Comparison of ENCODE assay signal across 8 cellular contexts in the genomic region with DNA sequence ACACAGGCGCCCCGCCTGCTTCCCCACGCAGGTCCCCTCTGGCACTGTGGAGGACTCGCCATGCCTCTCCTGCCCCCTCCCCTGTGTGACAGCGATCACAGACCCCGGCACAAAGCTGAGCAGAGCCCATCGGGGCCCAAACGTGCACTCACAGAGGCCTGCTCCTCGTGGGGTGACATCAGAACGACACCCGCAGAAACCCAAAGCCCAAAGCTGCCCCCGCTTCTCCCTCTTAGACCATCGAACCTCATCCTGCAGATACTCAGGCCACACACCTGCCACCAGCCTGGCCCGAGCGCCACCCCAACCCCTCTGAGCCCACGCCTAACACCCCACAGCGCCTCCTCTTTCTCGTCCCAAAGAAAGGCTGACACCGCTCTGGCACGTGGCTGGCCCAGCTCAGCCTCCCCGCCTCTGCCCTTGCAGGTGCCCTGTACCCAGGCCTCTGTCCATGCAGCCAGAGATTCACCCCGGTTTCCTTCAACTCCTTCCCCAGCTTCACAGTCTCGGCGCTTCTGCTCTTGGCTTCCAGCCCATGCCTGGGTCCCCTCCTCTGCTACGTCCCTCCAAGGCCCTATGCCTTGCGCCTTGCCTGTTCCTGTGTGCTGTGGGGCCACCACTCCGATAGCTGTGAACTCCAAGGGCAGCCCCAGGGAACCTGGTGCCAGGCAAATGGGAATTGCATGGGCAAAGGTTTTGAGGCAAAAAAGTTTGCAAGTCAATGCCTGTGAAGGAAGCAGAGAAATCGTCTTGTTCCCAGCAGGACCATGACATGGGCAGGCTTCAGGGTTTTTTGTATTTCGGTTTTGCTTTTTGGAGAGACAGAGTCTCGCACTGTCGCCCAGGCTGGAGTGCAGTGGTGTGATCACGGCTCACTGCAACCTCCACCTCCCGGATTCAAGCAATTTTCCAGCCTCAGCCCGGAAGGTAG. TPM values are rescaled to one million over a fixed set of nuclear protein-coding genes. Genes with fewer than 3 reads are reported as not detected.
A peak's percentile ranks its signal among the peaks of the same experiment; 100 is the strongest.
DNase-seq lines count a peak whose midpoint lies in the region; ATAC-seq and TF ChIP-seq lines count a peak whose summit lies in the region.

No MANE protein-coding gene starts in this region.

- CTCF ChIA-PET in AG04449 (lab: Yijun Ruan, JAX) = interaction anchor here (0.5 to 9.7 kb wide), 13 partner anchors 11 to 315 kb away, joined by 3 to 626 read pairs (median 4); a partner anchor contains a TSS

- H3K27ac Mint-ChIP-seq in IgD-negative memory B cell = peak overlapping the region; percentile 63 to 95 (median 71)
- peak overlapping the region; percentile 4 to 44 for H3K27ac Mint-ChIP-seq in natural killer cell treated with Interleukin-12 subunit alpha and Interleukin-12 subunit beta and Interleukin-15 and Interleukin-18, amount 100 ng/mL, for 72 hours

- TF ChIP-seq CTCF in AG04449 (IDR thresholded peaks at IDR 0.05; ENCODE audit: insufficient read depth, low read length, missing control alignments) = no peak

- H3K36me3 Mint-ChIP-seq in IgD-negative memory B cell = peaks cover 2% of the 10 kb centered on the region
- no peaks in the 10 kb centered on the region for H3K36me3 Mint-ChIP-seq in natural killer cell treated with Interleukin-12 subunit alpha and Interleukin-12 subunit beta and Interleukin-15 and Interleukin-18, amount 100 ng/mL, for 72 hours

- no peak for ATAC-seq in natural killer cell treated with Interleukin-12 subunit alpha and Interleukin-12 subunit beta and Interleukin-15 and Interleukin-18, amount 100 ng/mL, for 72 hours
- ATAC-seq in HG02970 (IDR thresholded peaks at IDR 0.05; ENCODE audit: low FRiP score, unreplicated experiment) (no peak), GM21447 (IDR thresholded peaks at IDR 0.05; ENCODE audit: unreplicated experiment) (no peak)

- peak overlapping the region; percentile 99 for H3K27ac ChIP-seq in caudate nucleus (ENCODE audit: low read depth, low read length)

- peaks cover 0 to 2% (median 0%) of the 10 kb centered on the region in 3 donors for H3K9me3 Mint-ChIP-seq in IgD-negative memory B cell
- H3K9me3 Mint-ChIP-seq in natural killer cell treated with Interleukin-12 subunit alpha and Interleukin-12 subunit beta and Interleukin-15 and Interleukin-18, amount 100 ng/mL, for 72 hours = no peaks in the 10 kb centered on the region

- H3K27me3 Mint-ChIP-seq in IgD-negative memory B cell = peaks cover 8% of the 10 kb centered on the region
- H3K27me3 Mint-ChIP-seq in natural killer cell treated with Interleukin-12 subunit alpha and Interleukin-12 subunit beta and Interleukin-15 and Interleukin-18, amount 100 ng/mL, for 72 hours = peaks cover 9 to 10% of the 10 kb centered on the region in 2 donors

- peak overlapping the region; percentile 84 to 94 (median 88) for H3K4me3 Mint-ChIP-seq in IgD-negative memory B cell
- peak overlapping the region; percentile 85 for H3K4me3 Mint-ChIP-seq in natural killer cell treated with Interleukin-12 subunit alpha and Interleukin-12 subunit beta and Interleukin-15 and Interleukin-18, amount 100 ng/mL, for 72 hours

- peaks cover 5 to 18% (median 13%) of the 10 kb centered on the region in 3 donors for H3K4me1 Mint-ChIP-seq in IgD-negative memory B cell
- peaks cover 15 to 20% of the 10 kb centered on the region in 2 donors for H3K4me1 Mint-ChIP-seq in natural killer cell treated with Interleukin-12 subunit alpha and Interleukin-12 subunit beta and Interleukin-15 and Interleukin-18, amount 100 ng/mL, for 72 hours (ENCODE audit: low read depth in 2 of 2)

- POLR2A ChIA-PET in AG04449 (lab: Yijun Ruan, JAX) = interaction anchor here (0.9 to 1.9 kb wide), 2 partner anchors 28 to 31 kb away, joined by 3 to 6 read pairs; a partner anchor contains a TSS

- DNase-seq in AG04449 (ENCODE audit: low read depth, low spot score) (no peak), caudate nucleus (lab: John Stamatoyannopoulos, UW) (peak in 4 of 61 donors; percentile 11 to 54 (median 34)), NCI-H82 treated with DMSO at 0.1 percent for 48 hours (lab: John Stamatoyannopoulos, UW; ENCODE audit: unreplicated experiment) (no peak)
- DNase-seq in natural killer cell treated with Interleukin-12 subunit alpha and Interleukin-12 subunit beta and Interleukin-15 and Interleukin-18, amount 100 ng/mL, for 72 hours (ENCODE audit: low spot score) = no peak
- no peak for DNase-seq in activated CD4-positive, alpha-beta T cell treated with anti-CD3 and anti-CD28 coated beads for 48 hours

- peak overlapping the region; percentile 74 for H3K4me3 ChIP-seq in AG04449 (ENCODE audit: low read depth, low read length)

RNA-seq across cellular contexts. Expression of a gene that starts 0.8 kb away (rescaled TPM):
- polyA plus RNA-seq in IgD-negative memory B cell = not detected
- total RNA-seq in natural killer cell treated with Interleukin-12 subunit alpha and Interleukin-12 subunit beta and Interleukin-15 and Interleukin-18, amount 100 ng/mL, for 72 hours = under 1 TPM in 1 of 2 donors, not detected in 1; 0.28 TPM

RNA-seq across cellular contexts. Expression of a gene that starts 2.9 kb away (rescaled TPM):
- polyA plus RNA-seq in IgD-negative memory B cell = 339 TPM
- total RNA-seq in natural killer cell treated with Interleukin-12 subunit alpha and Interleukin-12 subunit beta and Interleukin-15 and Interleukin-18, amount 100 ng/mL, for 72 hours = 100 to 1,000 TPM; 163 to 215 TPM

RNA-seq across cellular contexts. Expression of a gene that starts 9.7 kb away (rescaled TPM):
- 4.8 TPM for polyA plus RNA-seq in IgD-negative memory B cell
- total RNA-seq in natural killer cell treated with Interleukin-12 subunit alpha and Interleukin-12 subunit beta and Interleukin-15 and Interleukin-18, amount 100 ng/mL, for 72 hours = 10 to 100 TPM; 85.9 to 88.3 TPM

RNA-seq across cellular contexts. Expression of a gene that starts 30.5 kb away (rescaled TPM):
- 377 TPM for polyA plus RNA-seq in IgD-negative memory B cell
- 100 to 1,000 TPM; 226 to 251 TPM for total RNA-seq in natural killer cell treated with Interleukin-12 subunit alpha and Interleukin-12 subunit beta and Interleukin-15 and Interleukin-18, amount 100 ng/mL, for 72 hours

RNA-seq across cellular contexts. Expression of a gene that starts 33.1 kb away (rescaled TPM):
- polyA plus RNA-seq in IgD-negative memory B cell = 14.9 TPM
- total RNA-seq in natural killer cell treated with Interleukin-12 subunit alpha and Interleukin-12 subunit beta and Interleukin-15 and Interleukin-18, amount 100 ng/mL, for 72 hours = 10 to 100 TPM; 50.9 to 79.2 TPM
